Comparison of ENCODE assay signal across 8 cellular contexts in genomic region chr12:123363743-123364531, GRCh38. TPM values are rescaled to one million over a fixed set of nuclear protein-coding genes. Genes with fewer than 3 reads are reported as not detected.
DNase-seq lines count a peak whose midpoint lies in the region; ATAC-seq and TF ChIP-seq lines count a peak whose summit lies in the region.

No MANE protein-coding gene starts in this region.

- peaks cover 19% of the 10 kb centered on the region for H3K4me1 ChIP-seq in body of pancreas

- H3K27ac ChIP-seq in SU-DHL-6 (ENCODE audit: low read depth, low read length) (peak overlapping the region; percentile 63), body of pancreas (peak overlapping the region; percentile 93 to 99 (median 95))

- TF ChIP-seq CTCF in SU-DHL-6 (IDR thresholded peaks at IDR 0.05; ENCODE audit: insufficient read depth, low read length, poor library complexity, severe bottlenecking) (no peak), body of pancreas (IDR thresholded peaks at IDR 0.05) (no peak)

- intact Hi-C loops in Right ventricle myocardium superior (cut with DNase I), result no loop called here
- intact Hi-C loops in Right ventricle myocardium inferior (cut with DNase I), result loop anchor here (2.0 kb wide), 1 partner anchor 25 kb away; no protein-coding TSS in a partner anchor
- intact Hi-C loops in body of pancreas (cut with DNase I), result no loop called here

- DNase-seq in Right ventricle myocardium superior (peak; percentile 50), Right ventricle myocardium inferior (ENCODE audit: missing footprints) (no peak), body of pancreas (peak; percentile 8 to 37 (median 22)), islet precursor cell (peak; percentile 67), NCI-H524 treated with DMSO at 0.1 percent for 48 hours (lab: John Stamatoyannopoulos, UW) (no peak)
- DNase-seq in stimulated activated CD4-positive, alpha-beta T cell treated with anti-CD3 and anti-CD28 coated beads, Interleukin-1b, Interleukin-23, amount 100 ng/mL, for 4 hours (ENCODE audit: low read depth in 2 of 2), result peak; percentile 4 to 17

- H2AFZ ChIP-seq in SU-DHL-6 (ENCODE audit: low read depth, low read length, severe bottlenecking), result no peak overlapping the region

- H3K79me2 ChIP-seq in SU-DHL-6 (ENCODE audit: insufficient read depth, low read length), result peaks cover 56% of the 10 kb centered on the region

- TF ChIP-seq POLR2A in body of pancreas (IDR thresholded peaks at IDR 0.05), result no peak

- 0 to 1% methylated on average over 17 to 62 of the region's 62 CpGs for WGBS in body of pancreas, 2 donors

- H3K9me2 ChIP-seq in SU-DHL-6 (replicated peaks; ENCODE audit: insufficient read depth, low read length), result no peaks in the 10 kb centered on the region

- peak overlapping the region; percentile 80 for H3K4me2 ChIP-seq in SU-DHL-6 (ENCODE audit: low read depth, low read length, poor library complexity, severe bottlenecking)

- ATAC-seq in Right ventricle myocardium superior (ENCODE audit: poor library complexity) (no peak), Right ventricle myocardium inferior (no peak), HG03159 (IDR thresholded peaks at IDR 0.05; ENCODE audit: unreplicated experiment) (peak; percentile 1), body of pancreas (peak; percentile 4)

- H3K9me3 ChIP-seq in SU-DHL-6 (ENCODE audit: insufficient read depth, low read length), result no peaks in the 10 kb centered on the region
- no peaks in the 10 kb centered on the region for H3K9me3 ChIP-seq in body of pancreas

- no peaks in the 10 kb centered on the region; the same call in 1 of the 2 replicates for H4K20me1 ChIP-seq in SU-DHL-6 (ENCODE audit: low read depth, low read length)

- H3F3A ChIP-seq in SU-DHL-6 (ENCODE audit: insufficient read depth), result peaks cover 9% of the 10 kb centered on the region

- peak overlapping the region; percentile 69 for H3K4me3 ChIP-seq in SU-DHL-6 (ENCODE audit: insufficient read depth, low read length, poor library complexity, severe bottlenecking)
- peak overlapping the region; percentile 95 for H3K4me3 ChIP-seq in body of pancreas

- H3K36me3 ChIP-seq in SU-DHL-6 (ENCODE audit: low read length) (no peaks in the 10 kb centered on the region), body of pancreas (replicated peaks in 1 of 2; ENCODE audit: insufficient read depth in 1 of 2, low read depth in 2 of 2) (no peaks in the 10 kb centered on the region)

- H3K27me3 ChIP-seq in SU-DHL-6 (ENCODE audit: low read length), result no peaks in the 10 kb centered on the region
- H3K27me3 ChIP-seq in body of pancreas, result no peaks in the 10 kb centered on the region

- H3K9ac ChIP-seq in SU-DHL-6 (ENCODE audit: low read length), result peak overlapping the region; percentile 80

RNA-seq across cellular contexts. Expression of gene SBNO1, which starts 0.7 kb away (rescaled TPM):
- total RNA-seq in Right ventricle myocardium superior (25.3 TPM), Right ventricle myocardium inferior (25.8 TPM), body of pancreas (10 to 100 TPM; 11.4 to 11.9 TPM)

RNA-seq across cellular contexts. Expression of gene KMT5A, which starts 20.0 kb away (rescaled TPM):
- total RNA-seq in Right ventricle myocardium superior, result 31.8 TPM
- 32.7 TPM for total RNA-seq in Right ventricle myocardium inferior
- 10 to 100 TPM; 28.0 to 33.3 TPM for total RNA-seq in body of pancreas

Comparison
In these comparisons a context has a peak if more than half of its experiments do, and no peak if none do; other contexts are left out.
1. DNase-seq: peak in Right ventricle myocardium superior (single experiment), body of pancreas (4 of 4), islet precursor cell (single experiment) and stimulated activated CD4-positive, alpha-beta T cell treated with anti-CD3 and anti-CD28 coated beads, Interleukin-1b, Interleukin-23, amount 100 ng/mL, for 4 hours (2 of 2); none in Right ventricle myocardium inferior (single experiment) and NCI-H524 treated with DMSO at 0.1 percent for 48 hours (single experiment).
2. ATAC-seq: peak in HG03159 (single experiment) and body of pancreas (single experiment); none in Right ventricle myocardium superior (single experiment) and Right ventricle myocardium inferior (single experiment).